ENCODE assay signal across 24 cellular contexts in the genomic region with DNA sequence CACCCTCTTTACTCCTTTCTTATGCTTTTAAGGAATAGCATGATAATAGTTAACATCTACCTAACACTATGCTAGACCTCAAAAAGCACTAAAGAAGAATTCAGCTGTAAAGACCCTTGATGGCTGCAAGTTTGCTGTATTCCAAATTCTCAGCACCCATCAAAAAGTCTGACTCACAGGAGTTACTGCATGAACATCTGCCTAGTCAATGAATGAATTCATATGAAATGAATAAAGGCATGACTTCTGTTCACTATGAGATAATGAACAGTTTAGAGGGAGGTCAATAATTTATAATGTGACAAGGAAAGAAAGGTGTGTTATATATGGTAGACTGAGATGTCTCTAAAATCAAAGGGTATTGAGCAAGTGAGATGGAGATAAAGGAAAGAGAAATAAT.
A peak's percentile ranks its signal among the peaks of the same experiment; 100 is the strongest.
DNase-seq lines count a peak whose midpoint lies in the region; ATAC-seq and TF ChIP-seq lines count a peak whose summit lies in the region.
"Had no signal": no experiment of that assay in that cellular context is flagged by ENCODE, and none has a peak within 500 bp of the region (broad histone marks: within the 10 kb centered on the region; RNA-seq: fewer than 3 reads in every experiment).

No MANE protein-coding gene starts in this region.

- no peak for TF ChIP-seq RAD21 in HCT116 (IDR thresholded peaks at IDR 0.05; ENCODE audit: low read depth)

- peaks cover 21% of the 10 kb centered on the region for H3K9me3 Mint-ChIP-seq in neural progenitor cell
- no peaks in the 10 kb centered on the region for H3K9me3 Mint-ChIP-seq in natural killer cell treated with Interleukin-12 subunit alpha and Interleukin-12 subunit beta and Interleukin-15 and Interleukin-18, amount 100 ng/mL, for 72 hours
- H3K9me3 Mint-ChIP-seq: activated naive CD8-positive, alpha-beta T cell treated with anti-CD3 and anti-CD28 coated beads, Interleukin-2, amount 10 ng/mL, durations not matched to agents 7 days and 5 days; effector memory CD8-positive, alpha-beta T cell had no signal

- H3K4me3 Mint-ChIP-seq in neural progenitor cell, result no peak overlapping the region
- no peak overlapping the region for H3K4me3 Mint-ChIP-seq in natural killer cell treated with Interleukin-12 subunit alpha and Interleukin-12 subunit beta and Interleukin-15 and Interleukin-18, amount 100 ng/mL, for 72 hours
- H3K4me3 Mint-ChIP-seq: activated CD4-positive, alpha-beta memory T cell treated with anti-CD3 and anti-CD28 coated beads for 36 hours; activated naive CD8-positive, alpha-beta T cell treated with anti-CD3 and anti-CD28 coated beads, Interleukin-2, amount 10 ng/mL, durations not matched to agents 7 days and 5 days; brain; effector memory CD8-positive, alpha-beta T cell had no signal

- no peaks in the 10 kb centered on the region for H3K9me2 ChIP-seq in HCT116 (ENCODE audit: insufficient read depth)

- POLR2A ChIA-PET in HCT116 (lab: Charles Lee), result no interaction called here
- POLR2A ChIA-PET in GM10248 (lab: Yijun Ruan, JAX), result no interaction called here

- no peaks in the 10 kb centered on the region for H3K36me3 ChIP-seq in HCT116 (ENCODE audit: control insufficient read depth in 1 of 2, insufficient read depth in 2 of 2, low read length in 2 of 2)
- no peaks in the 10 kb centered on the region for H3K36me3 ChIP-seq in neural progenitor cell
- H3K36me3 ChIP-seq: esophagus muscularis mucosa, upper lobe of right lung had no signal

- H3K4me2 ChIP-seq in HCT116 (ENCODE audit: low read length) (peak overlapping the region; percentile 63), neural progenitor cell (no peak overlapping the region)

- H3K27me3 ChIP-seq in HCT116 (ENCODE audit: insufficient read depth, low read length) (no peaks in the 10 kb centered on the region), neural progenitor cell (no peaks in the 10 kb centered on the region)
- H3K27me3 ChIP-seq: esophagus muscularis mucosa, upper lobe of right lung had no signal

- H4K20me1 ChIP-seq in HCT116 (ENCODE audit: insufficient read depth) (no peaks in the 10 kb centered on the region), neural progenitor cell (ENCODE audit: low read depth) (no peaks in the 10 kb centered on the region)

- no TSS peak for BruUV-seq in HCT116 (replicated peaks; lab: Mats Ljungman, UMichigan)

- TF ChIP-seq CTCF in AG10803 (conservative IDR thresholded peaks at IDR 0.05; ENCODE audit: low read length), result no peak
- no peak for TF ChIP-seq CTCF in HCT116 (IDR thresholded peaks at IDR 0.05 in 2 of 3, conservative IDR thresholded peaks at IDR 0.05 in 1 of 3; ENCODE audit: borderline replicate concordance in 1 of 3, insufficient read depth in 1 of 3, low read depth in 2 of 3, low read length in 2 of 3)
- TF ChIP-seq CTCF in neural progenitor cell (IDR thresholded peaks at IDR 0.05), result no peak
- TF ChIP-seq CTCF in GM10248 (IDR thresholded peaks at IDR 0.05; ENCODE audit: control extremely low read depth, extremely low read depth, low read depth, missing control alignments), result no peak

- peaks cover 6% of the 10 kb centered on the region for H3K36me3 Mint-ChIP-seq in neural progenitor cell
- peaks cover 6% of the 10 kb centered on the region for H3K36me3 Mint-ChIP-seq in natural killer cell treated with Interleukin-12 subunit alpha and Interleukin-12 subunit beta and Interleukin-15 and Interleukin-18, amount 100 ng/mL, for 72 hours
- H3K36me3 Mint-ChIP-seq: activated naive CD8-positive, alpha-beta T cell treated with anti-CD3 and anti-CD28 coated beads, Interleukin-2, amount 10 ng/mL, durations not matched to agents 7 days and 5 days; brain had no signal

- RAD21 ChIA-PET in HCT116 (lab: Charles Lee; ENCODE audit: low non-redundant PET in 1 of 2, low total read pairs in 2 of 2, uncharacterized antibody in 2 of 2, unreplicated experiment in 2 of 2), result no interaction called here

- no peaks in the 10 kb centered on the region for H3F3A ChIP-seq in neural progenitor cell (ENCODE audit: low read depth)

- peak; percentile 34 for ATAC-seq in HCT116
- no peak for ATAC-seq in natural killer cell treated with Interleukin-12 subunit alpha and Interleukin-12 subunit beta and Interleukin-15 and Interleukin-18, amount 100 ng/mL, for 72 hours
- ATAC-seq: effector memory CD8-positive, alpha-beta T cell; K562; upper lobe of right lung had no signal

- peaks cover 16% of the 10 kb centered on the region for H3K4me1 Mint-ChIP-seq in neural progenitor cell
- no peaks in the 10 kb centered on the region for H3K4me1 Mint-ChIP-seq in natural killer cell treated with Interleukin-12 subunit alpha and Interleukin-12 subunit beta and Interleukin-15 and Interleukin-18, amount 100 ng/mL, for 72 hours (ENCODE audit: low read depth in 2 of 2)
- H3K4me1 Mint-ChIP-seq: brain had no signal

- H2AFZ ChIP-seq in HCT116 (ENCODE audit: low read depth, low read length, poor library complexity, severe bottlenecking), result no peak overlapping the region
- H2AFZ ChIP-seq in neural progenitor cell (replicated peaks), result no peak overlapping the region

- intact Hi-C loops in HCT116 (cut with micrococcal nuclease), result no loop called here

- H3K79me2 ChIP-seq in HCT116 (ENCODE audit: insufficient read depth, low read length), result no peaks in the 10 kb centered on the region
- H3K79me2 ChIP-seq in neural progenitor cell (ENCODE audit: low read depth), result no peaks in the 10 kb centered on the region

- DNase-seq in AG10803 (ENCODE audit: low read depth), result peak; percentile 15
- no peak for DNase-seq in HCT116 (ENCODE audit: low read depth, low spot score)
- DNase-seq in epithelial cell of prostate (ENCODE audit: low read depth, low spot score), result no peak
- DNase-seq in neural progenitor cell (ENCODE audit: low spot score), result no peak
- no peak for DNase-seq in GM10248 (ENCODE audit: extremely low spot score)
- no peak for DNase-seq in natural killer cell treated with Interleukin-12 subunit alpha and Interleukin-12 subunit beta and Interleukin-15 and Interleukin-18, amount 100 ng/mL, for 72 hours (ENCODE audit: low spot score)
- no peak for DNase-seq in activated CD4-positive, alpha-beta T cell treated with anti-CD3 and anti-CD28 coated beads for 4 hours
- DNase-seq in AML-193 (lab: John Stamatoyannopoulos, UW), result no peak
- DNase-seq: activated CD4-positive, alpha-beta memory T cell treated with anti-CD3 and anti-CD28 coated beads for 36 hours; activated naive CD8-positive, alpha-beta T cell treated with anti-CD3 and anti-CD28 coated beads, Interleukin-2, amount 10 ng/mL, durations not matched to agents 7 days and 5 days; C1 segment of cervical spinal cord; DND-41; effector memory CD8-positive, alpha-beta T cell; MM.1S; NCI-H524 treated with DMSO at 0.1 percent for 48 hours; NK-92 treated with Interleukin-12 subunit alpha and Interleukin-12 subunit beta, amount 100 ng/mL, for 24 hours; occipital lobe; retina; SHP77; T1000; upper lobe of right lung had no signal

- H3K9me3 ChIP-seq in HCT116 (ENCODE audit: control insufficient read depth in 1 of 2, insufficient read depth in 1 of 2, low read depth in 1 of 2, low read length in 2 of 2) (no peaks in the 10 kb centered on the region; a peak in 1 of 4 replicates), neural progenitor cell (ENCODE audit: low read depth) (no peaks in the 10 kb centered on the region)
- H3K9me3 ChIP-seq: upper lobe of right lung had no signal

- H3K27ac Mint-ChIP-seq in neural progenitor cell, result peak overlapping the region; percentile 10
- H3K27ac Mint-ChIP-seq in natural killer cell treated with Interleukin-12 subunit alpha and Interleukin-12 subunit beta and Interleukin-15 and Interleukin-18, amount 100 ng/mL, for 72 hours, result no peak overlapping the region
- H3K27ac Mint-ChIP-seq: activated CD4-positive, alpha-beta memory T cell treated with anti-CD3 and anti-CD28 coated beads for 36 hours; activated naive CD8-positive, alpha-beta T cell treated with anti-CD3 and anti-CD28 coated beads, Interleukin-2, amount 10 ng/mL, durations not matched to agents 7 days and 5 days; brain; effector memory CD8-positive, alpha-beta T cell had no signal

- H3K4me1 ChIP-seq in HCT116 (ENCODE audit: control insufficient read depth in 1 of 2, insufficient read depth in 2 of 2, low read length in 2 of 2) (peaks cover 12 to 18% of the 10 kb centered on the region in 2 experiments), neural progenitor cell (peaks cover 11% of the 10 kb centered on the region)
- H3K4me1 ChIP-seq: upper lobe of right lung had no signal

- H3K27ac ChIP-seq in HCT116 (ENCODE audit: low read depth, low read length) (no peak overlapping the region), epithelial cell of prostate (peak overlapping the region; percentile 46), neural progenitor cell (no peak overlapping the region)
- H3K27ac ChIP-seq: esophagus muscularis mucosa, upper lobe of right lung had no signal

- CTCF ChIA-PET in HCT116 (lab: Charles Lee), result no interaction called here
- CTCF ChIA-PET in GM10248 (lab: Yijun Ruan, JAX), result no interaction called here

- TF ChIP-seq POLR2A in HCT116 (IDR thresholded peaks at IDR 0.05; ENCODE audit: borderline replicate concordance, extremely low read depth, insufficient read depth, insufficient read length), result no peak

- H3K9ac ChIP-seq in HCT116 (ENCODE audit: low read length), result no peak overlapping the region
- H3K9ac ChIP-seq in neural progenitor cell, result no peak overlapping the region

- no peaks in the 10 kb centered on the region for H3K27me3 Mint-ChIP-seq in neural progenitor cell (ENCODE audit: insufficient read depth, low read depth)
- peaks cover 11 to 35% of the 10 kb centered on the region in 2 donors for H3K27me3 Mint-ChIP-seq in natural killer cell treated with Interleukin-12 subunit alpha and Interleukin-12 subunit beta and Interleukin-15 and Interleukin-18, amount 100 ng/mL, for 72 hours

- no peak overlapping the region for H3K4me3 ChIP-seq in AG10803 (ENCODE audit: low read length)
- 0 out of 4 replicates have a peak overlapping the region, but pooled peaks of 1 of the 2 experiments have one; percentile 24 for H3K4me3 ChIP-seq in HCT116 (replicated peaks in 1 of 2; ENCODE audit: low read depth in 1 of 2, low read length in 2 of 2)
- H3K4me3 ChIP-seq in neural progenitor cell, result no peak overlapping the region
- H3K4me3 ChIP-seq: esophagus muscularis mucosa, K562, upper lobe of right lung had no signal
